Comparison of ENCODE assay signal across 16 cellular contexts in the genomic region with DNA sequence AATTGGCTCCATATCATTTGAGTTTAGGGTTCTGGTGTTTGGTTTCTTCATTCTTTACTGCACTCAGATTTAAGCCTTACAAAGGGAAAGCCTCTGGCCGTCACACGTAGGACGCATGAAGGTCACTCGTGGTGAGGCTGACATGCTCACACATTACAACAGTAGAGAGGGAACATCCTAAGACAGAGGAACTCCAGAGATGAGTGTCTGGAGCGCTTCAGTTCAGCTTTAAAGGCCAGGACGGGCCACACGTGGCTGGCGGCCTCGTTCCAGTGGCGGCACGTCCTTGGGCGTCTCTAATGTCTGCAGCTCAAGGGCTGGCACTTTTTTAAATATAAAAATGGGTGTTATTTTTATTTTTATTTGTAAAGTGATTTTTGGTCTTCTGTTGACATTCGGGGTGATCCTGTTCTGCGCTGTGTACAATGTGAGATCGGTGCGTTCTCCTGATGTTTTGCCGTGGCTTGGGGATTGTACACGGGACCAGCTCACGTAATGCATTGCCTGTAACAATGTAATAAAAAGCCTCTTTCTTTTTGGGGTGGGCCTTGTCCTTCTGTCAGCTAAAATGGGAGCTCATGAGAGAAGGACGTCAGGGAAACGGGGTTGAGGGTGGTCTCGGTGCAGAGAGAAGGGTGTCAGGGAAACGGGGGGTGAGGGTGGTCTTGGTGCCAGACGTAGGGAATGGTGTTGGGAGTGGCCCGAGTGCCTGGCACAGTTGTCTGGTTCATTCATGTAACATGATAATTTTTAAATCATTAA. TPM values are rescaled to one million over a fixed set of nuclear protein-coding genes. Genes with fewer than 3 reads are reported as not detected.
"Had no signal": no experiment of that assay in that cellular context is flagged by ENCODE, and none has a peak within 500 bp of the region (broad histone marks: within the 10 kb centered on the region; RNA-seq: fewer than 3 reads in every experiment).

No MANE protein-coding gene starts in this region.

- H3K27me3 ChIP-seq: ascending aorta, esophagus squamous epithelium, stomach, testis, upper lobe of right lung had no signal

- H3K9me3 ChIP-seq: ascending aorta, esophagus squamous epithelium, stomach, testis, upper lobe of right lung had no signal

- H3K27ac ChIP-seq: ascending aorta, esophagus squamous epithelium, stomach, testis, upper lobe of right lung had no signal

- DNase-seq: activated CD4-positive, alpha-beta T cell treated with anti-CD3 and anti-CD28 coated beads, Interleukin-2, amount 50 U/mL, for 1 hour; esophagus squamous epithelium; glutamatergic neuron; hypothalamus; mesendoderm; natural killer cell; nucleus accumbens; stomach; upper lobe of right lung had no signal

- H3K4me1 ChIP-seq: ascending aorta, esophagus squamous epithelium, stomach, testis, upper lobe of right lung had no signal

- H3K4me2 ChIP-seq: smooth muscle cell had no signal

- H3K4me3 ChIP-seq: ascending aorta, esophagus squamous epithelium, smooth muscle cell, stomach, testis, upper lobe of right lung had no signal

- ATAC-seq: activated CD4-positive, CD25-positive, alpha-beta regulatory T cell treated with anti-CD3 and anti-CD28 coated beads, Interleukin-2, amount 50 U/mL, for 24 hours; natural killer cell; right cardiac atrium had no signal

RNA-seq across cellular contexts. Expression of a gene that starts 40.9 kb away (rescaled TPM):
- total RNA-seq: activated CD8-positive, alpha-beta memory T cell treated with anti-CD3 and anti-CD28 coated beads for 36 hours; activated T-helper 1 cell treated with anti-CD3 and anti-CD28 coated beads, Interleukin-12 subunit alpha, Interleukin-12 subunit beta, Interleukin-2, Interleukin-4 antibody, amounts not matched to agents 30 ng/mL and 10 ng/mL and 1 ng/mL, durations not matched to agents 14 hours and 24 hours and 36 hours; natural killer cell had no signal
